ENCODE assay signal across 1 cellular context in genomic region chr3:108114423-108115065, GRCh38.
TF ChIP-seq lines count a peak whose summit lies in the region.

No MANE protein-coding gene starts in this region.

TF ChIP-seq in WTC11, 78 proteins besides CTCF, POLR2A, EP300 and RAD21 (continued from another document):
- TF ChIP-seq USF1 (CRISPR knock-in tag; IDR thresholded peaks at IDR 0.05) (no peak), HMGA2 (CRISPR knock-in tag; IDR thresholded peaks at IDR 0.05) (no peak), ELF4 (CRISPR knock-in tag; IDR thresholded peaks at IDR 0.05; ENCODE audit: low read depth) (no peak), ZBTB21 (CRISPR knock-in tag; IDR thresholded peaks at IDR 0.05; ENCODE audit: borderline replicate concordance) (no peak), ZMAT4 (CRISPR knock-in tag; IDR thresholded peaks at IDR 0.05) (no peak), GABPB1 (CRISPR knock-in tag; IDR thresholded peaks at IDR 0.05) (no peak)
